Comparison of ENCODE assay signal across 22 cellular contexts in the genomic region with DNA sequence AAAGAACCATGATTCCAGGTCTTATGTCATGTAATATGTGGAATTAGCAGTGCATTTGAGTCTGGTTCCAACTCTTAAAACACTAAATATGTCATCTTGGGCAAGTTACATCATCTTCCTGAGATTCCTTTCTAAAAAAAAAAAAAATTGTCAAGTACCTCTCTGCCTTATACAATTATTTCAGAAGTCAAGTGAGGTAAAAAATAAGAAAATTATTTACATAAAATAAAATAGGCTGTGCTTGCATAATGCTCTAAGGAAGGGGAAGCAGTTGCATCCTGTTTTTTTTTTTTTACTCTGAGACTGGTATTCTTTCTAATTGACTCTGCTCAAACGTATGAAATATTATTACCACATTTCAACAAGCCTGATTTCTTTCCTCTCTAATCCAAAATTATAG. TPM values are rescaled to one million over a fixed set of nuclear protein-coding genes. Genes with fewer than 3 reads are reported as not detected.
DNase-seq lines count a peak whose midpoint lies in the region; ATAC-seq lines count a peak whose summit lies in the region.
"Had no signal": no experiment of that assay in that cellular context is flagged by ENCODE, and none has a peak within 500 bp of the region (broad histone marks: within the 10 kb centered on the region; RNA-seq: fewer than 3 reads in every experiment).

No MANE protein-coding gene starts in this region.

- H3K4me3 Mint-ChIP-seq in activated naive CD8-positive, alpha-beta T cell treated with anti-CD3 and anti-CD28 coated beads for 36 hours, result no peak overlapping the region
- H3K4me3 Mint-ChIP-seq: T-helper 1 cell treated with Interleukin-12 subunit alpha and Interleukin-12 subunit beta and Interleukin-4 antibody, amounts not matched to agents 30 μg/mL and 1 μg/mL, for 36 hours had no signal

- H3K36me3 Mint-ChIP-seq in activated naive CD8-positive, alpha-beta T cell treated with anti-CD3 and anti-CD28 coated beads for 36 hours, result peaks cover 1% of the 10 kb centered on the region

- DNase-seq in SIG-M5 treated with dmso at 0.1 percent for 504 hours (lab: John Stamatoyannopoulos, UW; ENCODE audit: unreplicated experiment) (peak; percentile 23), SIG-M5 (lab: John Stamatoyannopoulos, UW) (no peak), NOMO-1 treated with dmso at 0.1 percent for 144 hours (lab: John Stamatoyannopoulos, UW; ENCODE audit: unreplicated experiment) (peak; percentile 69), dermis blood vessel endothelial cell (peak; percentile 64), pulmonary artery endothelial cell (ENCODE audit: low read depth, low spot score) (peak; percentile 10), left lobe of liver (ENCODE audit: low spot score) (no peak), H4 (ENCODE audit: low spot score) (no peak)
- no peak for DNase-seq in activated naive CD8-positive, alpha-beta T cell treated with anti-CD3 and anti-CD28 coated beads for 36 hours
- DNase-seq: 8988T, DMS79, H7, MM.1S, NCI-H1105 treated with DMSO at 0.1 percent for 48 hours, NCI-H1694, NCI-H2081, NCI-H345, NCI-H524, NCI-H82, Peyer's patch had no signal

- peaks cover 5% of the 10 kb centered on the region for H3K4me1 Mint-ChIP-seq in activated naive CD8-positive, alpha-beta T cell treated with anti-CD3 and anti-CD28 coated beads for 36 hours

- H3K27ac Mint-ChIP-seq in activated naive CD8-positive, alpha-beta T cell treated with anti-CD3 and anti-CD28 coated beads for 36 hours, result no peak overlapping the region
- H3K27ac Mint-ChIP-seq: T-helper 1 cell treated with Interleukin-12 subunit alpha and Interleukin-12 subunit beta and Interleukin-4 antibody, amounts not matched to agents 30 μg/mL and 1 μg/mL, for 36 hours had no signal

- no peak for ATAC-seq in left lobe of liver
- ATAC-seq: K562 had no signal

- H3K9me3 Mint-ChIP-seq in activated naive CD8-positive, alpha-beta T cell treated with anti-CD3 and anti-CD28 coated beads for 36 hours, result peaks cover 5% of the 10 kb centered on the region

- H3K27me3 Mint-ChIP-seq in activated naive CD8-positive, alpha-beta T cell treated with anti-CD3 and anti-CD28 coated beads for 36 hours, result no peaks in the 10 kb centered on the region

RNA-seq across cellular contexts. Expression of a gene that starts 55.1 kb away (rescaled TPM):
- 80.2 and 109 TPM in 2 replicates for total RNA-seq in dermis blood vessel endothelial cell
- total RNA-seq in pulmonary artery endothelial cell, result 0.20 and 0.92 TPM in 2 replicates
- 0.58 TPM for total RNA-seq in left lobe of liver
- 1 to 10 TPM; 1.9 to 2.2 TPM for total RNA-seq in activated naive CD8-positive, alpha-beta T cell treated with anti-CD3 and anti-CD28 coated beads for 36 hours
- total RNA-seq in H4 (2014; rRNA removed; shearing (Covaris generic)), result 45.0 and 54.7 TPM in 2 replicates
- total RNA-seq: OCI-LY7 had no signal

Comparison
In these comparisons a context has a peak if more than half of its experiments do, and no peak if none do; other contexts are left out.
1. DNase-seq: peak in SIG-M5 treated with dmso at 0.1 percent for 504 hours (single experiment), NOMO-1 treated with dmso at 0.1 percent for 144 hours (single experiment), dermis blood vessel endothelial cell (single experiment) and pulmonary artery endothelial cell (single experiment); none in SIG-M5 (single experiment), left lobe of liver (single experiment), activated naive CD8-positive, alpha-beta T cell treated with anti-CD3 and anti-CD28 coated beads for 36 hours (single experiment) and H4 (single experiment).
2. RNA of a gene that starts 55.1 kb away (total RNA-seq): 80.2 to 109 TPM in dermis blood vessel endothelial cell and 45.0 to 54.7 TPM in H4; 1.9 to 2.2 TPM in activated naive CD8-positive, alpha-beta T cell treated with anti-CD3 and anti-CD28 coated beads for 36 hours, 0.58 TPM in left lobe of liver (single experiment) and 0.20 to 0.92 TPM in pulmonary artery endothelial cell; every median in the first group is over 10 times any median in the second.